In genomic region chr3:144777941-144778340, GRCh38 we compare ENCODE assay signal across 21 cellular contexts.
"Had no signal": no experiment of that assay in that cellular context is flagged by ENCODE, and none has a peak within 500 bp of the region (broad histone marks: within the 10 kb centered on the region; RNA-seq: fewer than 3 reads in every experiment).

No MANE protein-coding gene starts in this region.

- H3K27ac ChIP-seq: coronary artery, gastrocnemius medialis, lower lobe of right lung, neutrophil, pancreas, thoracic aorta, transverse colon, upper lobe of right lung, uterus had no signal

- H3K36me3 ChIP-seq: gastrocnemius medialis, lower lobe of right lung, neutrophil, pancreas, thoracic aorta, transverse colon, upper lobe of right lung, uterus had no signal

- H3K4me1 ChIP-seq: lower lobe of right lung, pancreas, transverse colon, upper lobe of right lung, uterus had no signal

- H3K4me3 ChIP-seq: coronary artery, gastrocnemius medialis, lower lobe of right lung, mucosa of descending colon, pancreas, thoracic aorta, transverse colon, upper lobe of right lung, uterus had no signal

- DNase-seq: dermis blood vessel endothelial cell; effector memory CD4-positive, alpha-beta T cell; erythroblast; foreskin fibroblast; gastrocnemius medialis; head of caudate nucleus; left ventricle myocardium superior; lower lobe of right lung; mucosa of descending colon; naive B cell; pancreas; retina; stimulated activated CD4-positive, alpha-beta T cell treated with anti-CD3 and anti-CD28 coated beads, Interleukin-2, amount 100 ng/mL, for 24 hours; stimulated activated CD4-positive, alpha-beta T cell treated with anti-CD3 and anti-CD28 coated beads, Interleukin-4, amount 100 ng/mL, for 24 hours; stimulated activated naive B cell treated with anti-CD40 and anti-IgM and Interleukin-4, amounts not matched to agents 10 μg/mL and 1 μg/mL and 100 μg/mL, for 72 hours; transverse colon; upper lobe of right lung; uterus had no signal

- H3K27me3 ChIP-seq: gastrocnemius medialis, neutrophil, pancreas, transverse colon, upper lobe of right lung, uterus had no signal

- H3K9me3 ChIP-seq: gastrocnemius medialis, lower lobe of right lung, mucosa of descending colon, neutrophil, pancreas, thoracic aorta, transverse colon, upper lobe of right lung, uterus had no signal
